11 cellular contexts compared by ENCODE assay signal in the genomic region with DNA sequence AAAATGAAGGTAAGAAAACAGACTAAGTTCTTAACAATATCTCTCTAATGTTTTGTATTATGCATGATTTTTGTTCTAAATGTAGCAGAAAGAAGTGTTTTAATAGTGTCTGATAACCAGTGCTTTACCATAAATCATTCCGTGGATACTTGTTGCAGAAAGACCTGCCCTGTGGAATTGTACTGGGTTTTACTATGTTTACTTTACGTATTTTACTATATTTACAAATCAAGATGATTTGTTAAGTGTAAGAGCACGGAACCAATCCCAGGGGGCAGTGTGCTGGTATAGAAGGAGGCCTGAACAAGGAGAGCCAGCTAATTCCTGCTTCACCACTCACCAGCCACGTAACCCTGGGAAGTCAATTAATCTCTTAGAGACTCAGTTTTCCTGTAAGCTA.
DNase-seq lines count a peak whose midpoint lies in the region; TF ChIP-seq lines count a peak whose summit lies in the region.
"Had no signal": no experiment of that assay in that cellular context is flagged by ENCODE, and none has a peak within 500 bp of the region (broad histone marks: within the 10 kb centered on the region; RNA-seq: fewer than 3 reads in every experiment).

No MANE protein-coding gene starts in this region.

- no peaks in the 10 kb centered on the region for H3K9me3 ChIP-seq in duodenal mucosa (ENCODE audit: control insufficient read depth in 1 of 2, low read length in 2 of 2)
- H3K9me3 ChIP-seq: Peyer's patch had no signal

- no peaks in the 10 kb centered on the region for H3K36me3 ChIP-seq in duodenal mucosa (ENCODE audit: control insufficient read depth in 1 of 2, insufficient read depth in 2 of 2, low read length in 2 of 2)
- H3K36me3 ChIP-seq: Peyer's patch had no signal

- H3K4me1 ChIP-seq in duodenal mucosa (ENCODE audit: control insufficient read depth in 1 of 2, insufficient read depth in 2 of 2, low read length in 2 of 2) = peaks cover 0 to 13% of the 10 kb centered on the region in 2 donors
- H3K4me1 ChIP-seq: Peyer's patch had no signal

- H3K4me3 Mint-ChIP-seq in activated T-cell treated with anti-CD3 and anti-CD28 coated beads, Interleukin-2, amount 50 U/mL, for 24 hours = no peak overlapping the region
- H3K4me3 Mint-ChIP-seq: activated T-helper 1 cell treated with anti-CD3 and anti-CD28 coated beads, Interleukin-12 subunit alpha, Interleukin-12 subunit beta, Interleukin-2, Interleukin-4 antibody, amounts not matched to agents 30 ng/mL and 10 ng/mL and 1 ng/mL, durations not matched to agents 14 hours and 24 hours and 36 hours had no signal

- peaks cover 0 to 6% of the 10 kb centered on the region in 2 donors for H3K27me3 ChIP-seq in duodenal mucosa (ENCODE audit: control insufficient read depth in 1 of 2, insufficient read depth in 2 of 2, low read length in 2 of 2)
- H3K27me3 ChIP-seq: Peyer's patch had no signal

- peak overlapping the region in 1 of 2 donors; percentile 19 for H3K4me3 ChIP-seq in duodenal mucosa (ENCODE audit: low read depth in 1 of 2, low read length in 2 of 2)
- H3K4me3 ChIP-seq in retinal pigment epithelial cell (ENCODE audit: low read length) = no peak overlapping the region
- H3K4me3 ChIP-seq: Peyer's patch had no signal

- peak; percentile 33 for TF ChIP-seq CTCF in retinal pigment epithelial cell (conservative IDR thresholded peaks at IDR 0.05; ENCODE audit: low read depth, low read length)

- peaks cover 18% of the 10 kb centered on the region for H3K27me3 Mint-ChIP-seq in activated T-cell treated with anti-CD3 and anti-CD28 coated beads, Interleukin-2, amount 50 U/mL, for 24 hours

- H3K36me3 Mint-ChIP-seq in activated T-cell treated with anti-CD3 and anti-CD28 coated beads, Interleukin-2, amount 50 U/mL, for 24 hours (ENCODE audit: low read depth) = no peaks in the 10 kb centered on the region

- peaks cover 2% of the 10 kb centered on the region for H3K4me1 Mint-ChIP-seq in activated T-cell treated with anti-CD3 and anti-CD28 coated beads, Interleukin-2, amount 50 U/mL, for 24 hours (ENCODE audit: low read depth)

- H3K27ac ChIP-seq in duodenal mucosa (ENCODE audit: low read depth, low read length) = peak overlapping the region; percentile 35

- H3K27ac Mint-ChIP-seq in activated T-cell treated with anti-CD3 and anti-CD28 coated beads, Interleukin-2, amount 50 U/mL, for 24 hours = no peak overlapping the region
- H3K27ac Mint-ChIP-seq: activated T-helper 1 cell treated with anti-CD3 and anti-CD28 coated beads, Interleukin-12 subunit alpha, Interleukin-12 subunit beta, Interleukin-2, Interleukin-4 antibody, amounts not matched to agents 30 ng/mL and 10 ng/mL and 1 ng/mL, durations not matched to agents 14 hours and 24 hours and 36 hours had no signal

- H3K9ac ChIP-seq in duodenal mucosa (ENCODE audit: low read depth in 1 of 2, low read length in 2 of 2) = no peak overlapping the region

- no peaks in the 10 kb centered on the region for H3K9me3 Mint-ChIP-seq in activated T-cell treated with anti-CD3 and anti-CD28 coated beads, Interleukin-2, amount 50 U/mL, for 24 hours
- H3K9me3 Mint-ChIP-seq: activated T-helper 1 cell treated with anti-CD3 and anti-CD28 coated beads, Interleukin-12 subunit alpha, Interleukin-12 subunit beta, Interleukin-2, Interleukin-4 antibody, amounts not matched to agents 30 ng/mL and 10 ng/mL and 1 ng/mL, durations not matched to agents 14 hours and 24 hours and 36 hours had no signal

- peak; percentile 28 for DNase-seq in DMS 273 (lab: John Stamatoyannopoulos, UW; ENCODE audit: unreplicated experiment)
- no peak for DNase-seq in DMS 273 treated with DMSO at 0.1 percent for 48 hours (lab: John Stamatoyannopoulos, UW)
- peak; percentile 96 for DNase-seq in NCI-H526 treated with DMSO at 0.1 percent for 48 hours (lab: John Stamatoyannopoulos, UW)
- no peak for DNase-seq in retinal pigment epithelial cell (ENCODE audit: low read depth)
- DNase-seq in activated T-cell treated with anti-CD3 and anti-CD28 coated beads, Interleukin-2, amount 50 U/mL, for 24 hours = no peak
- DNase-seq in GM19238 (ENCODE audit: insufficient read length, low spot score) = no peak
- DNase-seq in NCI-H128 (lab: John Stamatoyannopoulos, UW; ENCODE audit: unreplicated experiment) = no peak
- DNase-seq: 8988T had no signal

Comparison
In these comparisons a context has a peak if more than half of its experiments do, and no peak if none do; other contexts are left out.
1. DNase-seq: peak in DMS 273 (single experiment) and NCI-H526 treated with DMSO at 0.1 percent for 48 hours (single experiment); none in DMS 273 treated with DMSO at 0.1 percent for 48 hours (single experiment), retinal pigment epithelial cell (single experiment), activated T-cell treated with anti-CD3 and anti-CD28 coated beads, Interleukin-2, amount 50 U/mL, for 24 hours (single experiment), GM19238 (single experiment) and NCI-H128 (single experiment).